8 cellular contexts compared by ENCODE assay signal in the genomic region with DNA sequence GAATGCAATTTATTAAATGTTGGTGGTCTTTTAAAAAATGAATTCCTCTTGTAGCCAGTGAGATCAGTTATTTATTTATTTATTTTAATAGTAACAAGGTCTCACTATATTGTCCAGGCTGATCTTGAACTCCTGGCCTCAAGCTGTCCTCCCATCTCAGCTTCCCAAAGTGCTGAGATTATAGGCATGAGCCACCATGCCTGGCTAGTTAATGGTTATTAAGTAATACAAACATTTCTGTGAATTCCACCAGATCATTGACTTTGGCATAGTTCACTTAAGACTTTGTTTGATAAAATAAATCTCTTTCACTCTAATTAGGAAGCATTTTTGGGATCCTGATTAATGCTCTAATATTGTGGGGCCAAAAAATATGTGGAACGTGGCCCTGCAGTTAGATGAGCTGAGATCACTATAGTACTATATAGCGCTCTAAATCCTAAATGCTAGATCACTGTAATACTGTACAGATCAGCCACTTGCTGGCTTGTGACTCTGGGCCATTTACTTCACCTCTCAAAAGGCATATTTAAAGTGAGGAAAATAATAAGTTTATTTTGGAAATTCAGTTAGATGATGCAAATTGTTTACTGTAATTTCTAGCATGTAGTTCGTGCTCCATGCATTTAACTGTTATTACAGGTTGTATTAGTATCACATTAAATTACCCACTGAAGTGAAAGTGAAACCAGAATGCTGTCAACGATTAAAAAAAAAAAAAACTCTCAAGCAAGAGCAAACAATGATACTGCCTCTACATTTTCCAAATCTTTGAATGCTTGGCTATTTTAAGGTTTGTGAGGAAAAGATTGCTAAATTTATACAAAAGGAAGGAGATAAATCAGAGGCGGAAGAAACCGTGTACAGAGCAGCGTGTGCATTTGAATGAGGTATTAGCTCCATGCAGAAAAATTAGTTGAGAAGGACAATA. TPM values are rescaled to one million over a fixed set of nuclear protein-coding genes. Genes with fewer than 3 reads are reported as not detected.
DNase-seq lines count a peak whose midpoint lies in the region; ATAC-seq, FAIRE-seq and TF ChIP-seq lines count a peak whose summit lies in the region.

No MANE protein-coding gene starts in this region.

- peaks cover 21% of the 10 kb centered on the region for H3K4me1 Mint-ChIP-seq in activated naive CD8-positive, alpha-beta T cell treated with anti-CD3 and anti-CD28 coated beads, Interleukin-2, amount 10 ng/mL, durations not matched to agents 7 days and 5 days

- in situ Hi-C loops in ACHN (cut with HindIII; ENCODE audit: low pct_ligation_motif_present, low pct_unique_long_range_greater_than_20kb, low sequenced_read_pairs) (no loop called here), GM13977 (cut with MboI; ENCODE audit: low pct_unique_long_range_greater_than_20kb, low sequenced_read_pairs, unreplicated experiment) (no loop called here)

- intact Hi-C loops in left lung (cut with DNase I) = no loop called here

- ATAC-seq in activated naive CD8-positive, alpha-beta T cell treated with anti-CD3 and anti-CD28 coated beads, Interleukin-2, amount 10 ng/mL, durations not matched to agents 7 days and 5 days (ENCODE audit: low read depth) = peak; percentile 76
- ATAC-seq in left lung = peak; percentile 64
- no peak for ATAC-seq in HG02840 (IDR thresholded peaks at IDR 0.05; ENCODE audit: low FRiP score, unreplicated experiment)
- no peak for ATAC-seq in HG03045 (IDR thresholded peaks at IDR 0.05; ENCODE audit: unreplicated experiment)

- TF ChIP-seq CTCF in HL-60 (IDR thresholded peaks at IDR 0.05; ENCODE audit: insufficient read depth, low read length) (no peak), left lung (IDR thresholded peaks at IDR 0.05) (no peak), GM13977 (IDR thresholded peaks at IDR 0.05; ENCODE audit: extremely low read depth, insufficient read depth, missing control alignments) (no peak)

- no peaks in the 10 kb centered on the region for H3K27me3 ChIP-seq in HL-60 (ENCODE audit: insufficient read depth, poor library complexity, severe bottlenecking)
- H3K27me3 ChIP-seq in left lung = no peaks in the 10 kb centered on the region

- H3K4me3 Mint-ChIP-seq in activated naive CD8-positive, alpha-beta T cell treated with anti-CD3 and anti-CD28 coated beads, Interleukin-2, amount 10 ng/mL, durations not matched to agents 7 days and 5 days = peak overlapping the region; percentile 99

- H3K27ac ChIP-seq in HL-60 (replicated peaks) = peak overlapping the region; percentile 70
- H3K27ac ChIP-seq in left lung = peak overlapping the region; percentile 78 to 82

- peaks cover 3% of the 10 kb centered on the region for H3K27me3 Mint-ChIP-seq in activated naive CD8-positive, alpha-beta T cell treated with anti-CD3 and anti-CD28 coated beads, Interleukin-2, amount 10 ng/mL, durations not matched to agents 7 days and 5 days

- H3K9me3 Mint-ChIP-seq in activated naive CD8-positive, alpha-beta T cell treated with anti-CD3 and anti-CD28 coated beads, Interleukin-2, amount 10 ng/mL, durations not matched to agents 7 days and 5 days = no peaks in the 10 kb centered on the region

- H3K36me3 ChIP-seq in left lung = no peaks in the 10 kb centered on the region

- peak; percentile 64 for DNase-seq in ACHN
- DNase-seq in HL-60 (ENCODE audit: low read depth in 1 of 2, low spot score in 1 of 2) = no peak
- no peak for DNase-seq in activated naive CD8-positive, alpha-beta T cell treated with anti-CD3 and anti-CD28 coated beads, Interleukin-2, amount 10 ng/mL, durations not matched to agents 7 days and 5 days
- DNase-seq in left lung = no peak
- peak; percentile 7 for DNase-seq in urothelium cell line (ENCODE audit: low spot score)
- DNase-seq in GM13977 (ENCODE audit: low spot score) = no peak

- POLR2A ChIA-PET in activated naive CD8-positive, alpha-beta T cell treated with anti-CD3 and anti-CD28 coated beads, Interleukin-2, amount 10 ng/mL, durations not matched to agents 7 days and 5 days (lab: Charles Lee) = interaction anchor here (1.4 to 3.6 kb wide), 4 partner anchors 12 to 16 kb away, joined by 3 to 39 read pairs (median 11); a partner anchor contains a TSS

- peak overlapping the region; percentile 99 for H3K27ac Mint-ChIP-seq in activated naive CD8-positive, alpha-beta T cell treated with anti-CD3 and anti-CD28 coated beads, Interleukin-2, amount 10 ng/mL, durations not matched to agents 7 days and 5 days

- peaks cover 13 to 21% of the 10 kb centered on the region in 2 donors for H3K4me1 ChIP-seq in left lung

- H3K4me3 ChIP-seq in HL-60 (replicated peaks; ENCODE audit: insufficient read depth, low read length) (peak overlapping the region; percentile 47), left lung (peak overlapping the region; percentile 10 to 42)

- H3K36me3 Mint-ChIP-seq in activated naive CD8-positive, alpha-beta T cell treated with anti-CD3 and anti-CD28 coated beads, Interleukin-2, amount 10 ng/mL, durations not matched to agents 7 days and 5 days = peaks cover 4% of the 10 kb centered on the region

- no peaks in the 10 kb centered on the region for H3K9me3 ChIP-seq in left lung

- no peak for FAIRE-seq in urothelium cell line (lab: Jason Lieb, UNC)

RNA-seq across cellular contexts. Expression of a gene that starts 15.9 kb away (rescaled TPM):
- 10 to 100 TPM; 47.2 to 54.1 TPM for total RNA-seq in activated naive CD8-positive, alpha-beta T cell treated with anti-CD3 and anti-CD28 coated beads, Interleukin-2, amount 10 ng/mL, durations not matched to agents 7 days and 5 days
- total RNA-seq in left lung = 10 to 100 TPM; 47.1 to 76.4 TPM

RNA-seq across cellular contexts. Expression of a gene that starts 22.1 kb away (rescaled TPM):
- total RNA-seq in activated naive CD8-positive, alpha-beta T cell treated with anti-CD3 and anti-CD28 coated beads, Interleukin-2, amount 10 ng/mL, durations not matched to agents 7 days and 5 days = 10 to 100 TPM; 11.0 to 13.8 TPM
- 100 to 1,000 TPM; 472 to 558 TPM for total RNA-seq in left lung

Comparison
In these comparisons a context has a peak if more than half of its experiments do, and no peak if none do; other contexts are left out.
1. DNase-seq: peak in ACHN (single experiment) and urothelium cell line (single experiment); none in HL-60 (0 of 2), activated naive CD8-positive, alpha-beta T cell treated with anti-CD3 and anti-CD28 coated beads, Interleukin-2, amount 10 ng/mL, durations not matched to agents 7 days and 5 days (single experiment), left lung (0 of 2) and GM13977 (single experiment).
2. ATAC-seq: peak in activated naive CD8-positive, alpha-beta T cell treated with anti-CD3 and anti-CD28 coated beads, Interleukin-2, amount 10 ng/mL, durations not matched to agents 7 days and 5 days (single experiment) and left lung (single experiment); none in HG02840 (single experiment) and HG03045 (single experiment).
3. RNA of a gene that starts 22.1 kb away (total RNA-seq): 472 to 558 TPM in left lung; 11.0 to 13.8 TPM in activated naive CD8-positive, alpha-beta T cell treated with anti-CD3 and anti-CD28 coated beads, Interleukin-2, amount 10 ng/mL, durations not matched to agents 7 days and 5 days; every median in the first group is over 10 times any median in the second.